In the genomic region with DNA sequence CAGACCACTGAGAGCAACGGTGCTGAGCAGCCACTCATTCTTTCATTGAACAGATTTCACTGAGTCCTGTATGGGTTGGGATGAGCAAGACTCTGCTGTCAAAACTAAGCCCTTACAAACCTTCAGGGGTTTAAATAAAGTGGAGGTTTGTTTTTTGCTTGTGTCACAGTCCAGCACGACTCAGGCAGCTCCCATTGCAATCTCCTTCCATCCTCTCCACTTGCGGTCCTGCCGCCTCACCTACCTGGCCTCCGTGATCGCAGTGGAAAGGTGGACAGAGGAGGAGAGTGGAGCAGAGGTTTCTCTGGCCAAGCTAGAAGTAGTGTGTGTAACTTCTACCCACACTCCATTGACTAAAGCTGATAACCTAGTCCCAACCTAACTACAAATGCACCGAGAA, we compare ENCODE assay signal across 9 cellular contexts.
"Had no signal": no experiment of that assay in that cellular context is flagged by ENCODE, and none has a peak within 500 bp of the region (broad histone marks: within the 10 kb centered on the region; RNA-seq: fewer than 3 reads in every experiment).

No MANE protein-coding gene starts in this region.

- H3K36me3 Mint-ChIP-seq: IgD-negative memory B cell had no signal

- H3K4me3 ChIP-seq: K562 had no signal

- H3K27me3 Mint-ChIP-seq: IgD-negative memory B cell had no signal

- H3K9ac ChIP-seq: KMS-11 had no signal

- H3K4me3 Mint-ChIP-seq: IgD-negative memory B cell had no signal

- FAIRE-seq: HepG2, HTR-8/SVneo, K562 had no signal

- H3K27ac ChIP-seq: HL-60, KMS-11 had no signal

- DNase-seq: IMR-90, KBM-7, KG1 had no signal

- H3K4me2 ChIP-seq: KMS-11 had no signal

- H3K27ac Mint-ChIP-seq: IgD-negative memory B cell had no signal

- H3K4me1 Mint-ChIP-seq: IgD-negative memory B cell had no signal

- ATAC-seq: HepG2, K562 had no signal
